Comparison of ENCODE assay signal across 8 cellular contexts in the genomic region with DNA sequence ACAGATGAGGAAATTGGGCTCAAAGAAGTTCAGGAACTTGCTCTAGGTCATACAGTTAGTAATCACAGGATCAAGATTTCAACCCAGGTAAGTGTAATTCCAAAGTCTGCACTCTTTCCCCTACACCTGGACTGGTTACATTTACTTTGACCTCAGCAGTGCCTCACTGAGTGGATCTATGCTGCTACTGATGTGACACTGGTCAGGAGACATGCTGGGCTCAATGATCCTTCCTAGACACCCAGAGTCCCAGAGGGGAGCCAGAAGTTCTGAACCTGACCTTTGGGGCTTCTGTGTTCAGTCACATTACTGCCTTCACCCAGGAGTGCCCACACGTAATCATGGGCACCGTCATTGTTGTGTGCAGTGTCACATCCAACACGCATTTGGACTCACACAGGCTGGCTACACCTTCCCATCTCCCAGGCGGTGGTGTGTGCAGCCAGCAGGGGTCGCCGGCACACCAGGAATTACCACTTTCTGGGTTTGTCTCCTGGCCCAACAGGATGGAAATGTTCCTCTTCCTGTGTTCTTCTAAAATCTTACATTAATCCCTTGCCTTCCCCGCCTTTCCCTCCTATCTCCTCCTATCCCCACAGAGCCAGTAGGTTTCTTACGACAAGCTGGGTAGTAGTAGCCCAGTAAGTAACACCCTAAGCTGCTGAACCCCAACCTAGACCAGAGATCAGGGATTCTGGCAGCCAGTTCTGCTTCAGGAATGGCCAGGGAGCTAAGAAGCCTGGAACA. TPM values are rescaled to one million over a fixed set of nuclear protein-coding genes. Genes with fewer than 3 reads are reported as not detected.
A peak's percentile ranks its signal among the peaks of the same experiment; 100 is the strongest.
DNase-seq lines count a peak whose midpoint lies in the region; ATAC-seq and TF ChIP-seq lines count a peak whose summit lies in the region.

No MANE protein-coding gene starts in this region.

- TF ChIP-seq POLR2A in upper lobe of left lung (IDR thresholded peaks at IDR 0.05): no peak

- TF ChIP-seq EP300 in upper lobe of left lung (IDR thresholded peaks at IDR 0.05): no peak

- DNase-seq in NCI-H2081 (lab: John Stamatoyannopoulos, UW) (peak; percentile 59 to 66), NCI-H2081 treated with DMSO at 0.1 percent for 48 hours (lab: John Stamatoyannopoulos, UW) (no peak), LNCaP clone FGC (ENCODE audit: low read depth) (peak; percentile 56), SK-N-DZ (ENCODE audit: low spot score) (peak; percentile 66), globus pallidus (ENCODE audit: low spot score) (peak; percentile 65), pons (ENCODE audit: low spot score) (peak; percentile 58), upper lobe of left lung (peak; percentile 76 to 93)
- DNase-seq in activated naive CD4-positive, alpha-beta T cell (lab: John Stamatoyannopoulos, UW): peak; percentile 43 to 69 (median 57)

- H3K27me3 ChIP-seq in upper lobe of left lung: peaks cover 0 to 17% (median 3%) of the 10 kb centered on the region in 4 donors

- TF ChIP-seq CTCF in LNCaP clone FGC (IDR thresholded peaks at IDR 0.05; ENCODE audit: control insufficient read depth, extremely low read depth, insufficient read depth): peak; percentile 98
- peak; percentile 82 to 93 (median 86) for TF ChIP-seq CTCF in upper lobe of left lung (IDR thresholded peaks at IDR 0.05)

- H3K4me1 ChIP-seq in upper lobe of left lung: peaks cover under 1 to 6% (median 5%) of the 10 kb centered on the region in 4 donors

- H3K9me3 ChIP-seq in upper lobe of left lung: no peaks in the 10 kb centered on the region

- 0 to 11% methylated on average over 8 of the region's 8 CpGs for WGBS in upper lobe of left lung, 2 donors

- H3K27ac ChIP-seq in upper lobe of left lung: no peak overlapping the region

- no peaks in the 10 kb centered on the region for H3K36me3 ChIP-seq in upper lobe of left lung

- no peak overlapping the region for H3K4me3 ChIP-seq in LNCaP clone FGC (ENCODE audit: low read depth, low read length)
- H3K4me3 ChIP-seq in upper lobe of left lung: no peak overlapping the region

- peak; percentile 89 to 93 for ATAC-seq in upper lobe of left lung (ENCODE audit: low FRiP score in 2 of 2)

RNA-seq across cellular contexts. Expression of a gene that starts 25.6 kb away (rescaled TPM):
- 51.8 and 62.2 TPM in 2 replicates for polyA plus RNA-seq in SK-N-DZ (2014; cell fraction: cytosol; rRNA removed)
- 236 and 252 TPM in 2 replicates for polyA plus RNA-seq in SK-N-DZ (2014; cell fraction: nucleus; rRNA removed)
- 100 to 1,000 TPM; 147 to 605 (median 204) TPM for total RNA-seq in upper lobe of left lung

RNA-seq across cellular contexts. Expression of a gene that starts 25.8 kb away (rescaled TPM):
- polyA plus RNA-seq in SK-N-DZ (2014; cell fraction: cytosol; rRNA removed): 1,037 and 1,180 TPM in 2 replicates
- polyA plus RNA-seq in SK-N-DZ (2014; cell fraction: nucleus; rRNA removed): 519 and 626 TPM in 2 replicates
- total RNA-seq in upper lobe of left lung: 100 to 1,000 TPM; 140 to 273 (median 206) TPM

RNA-seq across cellular contexts. Expression of a gene that starts 50.1 kb away (rescaled TPM):
- not detected in 2 replicates for polyA plus RNA-seq in SK-N-DZ (2014; cell fraction: cytosol; rRNA removed)
- polyA plus RNA-seq in SK-N-DZ (2014; cell fraction: nucleus; rRNA removed): not detected in 2 replicates
- not detected for total RNA-seq in upper lobe of left lung
